ENCODE assay signal across 11 cellular contexts in the genomic region with DNA sequence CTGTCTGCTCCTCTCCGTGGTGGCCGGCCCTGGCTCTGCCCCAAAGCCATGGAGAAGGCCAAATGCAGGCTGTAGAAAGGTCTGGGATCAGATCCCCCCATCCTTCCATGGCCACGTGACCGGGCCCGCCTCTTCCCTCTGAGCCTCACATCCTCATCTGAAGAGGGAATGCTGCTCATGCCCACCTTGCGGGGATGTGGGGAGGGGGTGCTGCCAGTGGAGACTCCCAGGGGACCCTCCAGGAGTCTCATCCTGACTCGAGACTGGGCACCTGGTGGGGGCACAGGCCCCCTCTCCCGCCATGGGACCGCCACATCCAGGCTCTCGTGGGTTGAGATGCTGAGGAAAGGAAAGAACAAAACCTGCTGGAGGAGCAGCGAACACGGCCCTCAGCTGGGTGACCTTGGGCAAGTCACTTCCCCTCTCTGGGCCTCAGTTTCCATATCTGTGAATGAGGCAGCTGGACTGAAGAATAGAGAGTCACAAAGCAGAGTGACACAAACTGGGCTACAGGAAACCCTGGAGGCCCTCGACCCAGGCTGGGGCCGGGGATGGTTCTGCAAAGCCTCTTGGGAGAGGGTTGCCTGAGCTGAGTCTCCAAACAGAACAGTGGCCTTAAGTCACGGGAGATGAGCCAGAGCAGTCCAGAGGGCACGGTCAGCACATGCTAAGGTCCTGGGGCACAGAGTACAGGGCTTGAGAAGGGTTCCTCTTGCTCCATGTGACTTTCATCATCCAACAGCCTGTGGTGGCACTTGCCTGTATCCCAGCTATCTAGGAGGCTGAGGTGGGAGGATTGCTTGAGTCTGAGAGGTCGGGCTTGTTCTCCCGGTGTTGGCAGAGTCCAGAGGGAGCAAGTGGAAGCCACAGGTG. TPM values are rescaled to one million over a fixed set of nuclear protein-coding genes. Genes with fewer than 3 reads are reported as not detected.
DNase-seq lines count a peak whose midpoint lies in the region; ATAC-seq and TF ChIP-seq lines count a peak whose summit lies in the region.
"Had no signal": no experiment of that assay in that cellular context is flagged by ENCODE, and none has a peak within 500 bp of the region (broad histone marks: within the 10 kb centered on the region; RNA-seq: fewer than 3 reads in every experiment).

No MANE protein-coding gene starts in this region.

- H3K27me3 Mint-ChIP-seq in activated T-cell treated with anti-CD3 and anti-CD28 coated beads, Interleukin-2, amount 50 U/mL, for 24 hours: no peaks in the 10 kb centered on the region
- no peaks in the 10 kb centered on the region for H3K27me3 Mint-ChIP-seq in activated naive CD8-positive, alpha-beta T cell treated with anti-CD3 and anti-CD28 coated beads, Interleukin-2, amount 50 U/mL, for 24 hours

- ATAC-seq in HG03378 (IDR thresholded peaks at IDR 0.05; ENCODE audit: unreplicated experiment): peak; percentile 5
- ATAC-seq in activated naive CD8-positive, alpha-beta T cell treated with anti-CD3 and anti-CD28 coated beads, Interleukin-2, amount 50 U/mL, for 24 hours: no peak
- no peak for ATAC-seq in stimulated activated effector memory CD8-positive, alpha-beta T cell treated with anti-CD3 and anti-CD28 coated beads, Interleukin-12 subunit alpha, Interleukin-12 subunit beta, amount 100 ng/mL, for 72 hours

- H3K4me1 Mint-ChIP-seq in activated T-cell treated with anti-CD3 and anti-CD28 coated beads, Interleukin-2, amount 50 U/mL, for 24 hours (ENCODE audit: low read depth): peaks cover 78% of the 10 kb centered on the region
- H3K4me1 Mint-ChIP-seq in activated naive CD8-positive, alpha-beta T cell treated with anti-CD3 and anti-CD28 coated beads, Interleukin-2, amount 50 U/mL, for 24 hours: peaks cover 77% of the 10 kb centered on the region
- peaks cover 61% of the 10 kb centered on the region for H3K4me1 Mint-ChIP-seq in stimulated activated effector memory CD8-positive, alpha-beta T cell treated with anti-CD3 and anti-CD28 coated beads, Interleukin-12 subunit alpha, Interleukin-12 subunit beta, amount 100 ng/mL, for 72 hours

- TF ChIP-seq POLR2A in suprapubic skin (IDR thresholded peaks at IDR 0.05): no peak

- intact Hi-C loops in head of caudate nucleus (cut with DNase I): no loop called here

- no peak overlapping the region for H3K27ac ChIP-seq in suprapubic skin

- peaks cover 36% of the 10 kb centered on the region for H3K4me1 ChIP-seq in suprapubic skin

- TF ChIP-seq EP300 in suprapubic skin (IDR thresholded peaks at IDR 0.05): no peak

- no peak for TF ChIP-seq CTCF in suprapubic skin (IDR thresholded peaks at IDR 0.05)

- H3K4me3 Mint-ChIP-seq in activated T-cell treated with anti-CD3 and anti-CD28 coated beads, Interleukin-2, amount 50 U/mL, for 24 hours: peak overlapping the region; percentile 71
- peak overlapping the region; percentile 67 for H3K4me3 Mint-ChIP-seq in activated naive CD8-positive, alpha-beta T cell treated with anti-CD3 and anti-CD28 coated beads, Interleukin-2, amount 50 U/mL, for 24 hours
- peak overlapping the region; percentile 67 for H3K4me3 Mint-ChIP-seq in stimulated activated effector memory CD8-positive, alpha-beta T cell treated with anti-CD3 and anti-CD28 coated beads, Interleukin-12 subunit alpha, Interleukin-12 subunit beta, amount 100 ng/mL, for 72 hours

- no peaks in the 10 kb centered on the region for H3K9me3 ChIP-seq in suprapubic skin

- H3K36me3 ChIP-seq in suprapubic skin: no peaks in the 10 kb centered on the region

- no peak overlapping the region for H3K4me3 ChIP-seq in suprapubic skin

- H3K36me3 Mint-ChIP-seq in activated T-cell treated with anti-CD3 and anti-CD28 coated beads, Interleukin-2, amount 50 U/mL, for 24 hours (ENCODE audit: low read depth): no peaks in the 10 kb centered on the region
- H3K36me3 Mint-ChIP-seq in activated naive CD8-positive, alpha-beta T cell treated with anti-CD3 and anti-CD28 coated beads, Interleukin-2, amount 50 U/mL, for 24 hours (ENCODE audit: low read depth): no peaks in the 10 kb centered on the region
- peaks cover 22% of the 10 kb centered on the region for H3K36me3 Mint-ChIP-seq in stimulated activated effector memory CD8-positive, alpha-beta T cell treated with anti-CD3 and anti-CD28 coated beads, Interleukin-12 subunit alpha, Interleukin-12 subunit beta, amount 100 ng/mL, for 72 hours

- WGBS in suprapubic skin: 80% methylated on average over 16 of the region's 18 CpGs

- H3K9me3 Mint-ChIP-seq in activated T-cell treated with anti-CD3 and anti-CD28 coated beads, Interleukin-2, amount 50 U/mL, for 24 hours: no peaks in the 10 kb centered on the region
- no peaks in the 10 kb centered on the region for H3K9me3 Mint-ChIP-seq in activated naive CD8-positive, alpha-beta T cell treated with anti-CD3 and anti-CD28 coated beads, Interleukin-2, amount 50 U/mL, for 24 hours
- H3K9me3 Mint-ChIP-seq in stimulated activated effector memory CD8-positive, alpha-beta T cell treated with anti-CD3 and anti-CD28 coated beads, Interleukin-12 subunit alpha, Interleukin-12 subunit beta, amount 100 ng/mL, for 72 hours: no peaks in the 10 kb centered on the region

- peak overlapping the region; percentile 99 for H3K27ac Mint-ChIP-seq in activated T-cell treated with anti-CD3 and anti-CD28 coated beads, Interleukin-2, amount 50 U/mL, for 24 hours
- H3K27ac Mint-ChIP-seq in activated naive CD8-positive, alpha-beta T cell treated with anti-CD3 and anti-CD28 coated beads, Interleukin-2, amount 50 U/mL, for 24 hours: peak overlapping the region; percentile 98
- peak overlapping the region; percentile 96 for H3K27ac Mint-ChIP-seq in stimulated activated effector memory CD8-positive, alpha-beta T cell treated with anti-CD3 and anti-CD28 coated beads, Interleukin-12 subunit alpha, Interleukin-12 subunit beta, amount 100 ng/mL, for 72 hours

- peak; percentile 62 for DNase-seq in activated T-cell treated with anti-CD3 and anti-CD28 coated beads, Interleukin-2, amount 50 U/mL, for 24 hours
- DNase-seq in activated T-cell treated with anti-CD3 and anti-CD28 coated beads, Interleukin-2, amount 50 U/mL, for 1 hour: no peak
- DNase-seq in activated naive CD8-positive, alpha-beta T cell treated with anti-CD3 and anti-CD28 coated beads, Interleukin-2, amount 50 U/mL, for 24 hours: no peak
- DNase-seq in stimulated activated effector memory CD8-positive, alpha-beta T cell treated with anti-CD3 and anti-CD28 coated beads, Interleukin-12 subunit alpha, Interleukin-12 subunit beta, amount 100 ng/mL, for 72 hours (ENCODE audit: low spot score in 2 of 2): peak in 1 of 2 donors; percentile 62
- DNase-seq in suprapubic skin (ENCODE audit: low spot score in 2 of 2): no peak
- DNase-seq in NCI-H1436 (lab: John Stamatoyannopoulos, UW): no peak
- DNase-seq in head of caudate nucleus: no peak
- DNase-seq: aorta, NCI-H345 had no signal

- H3K27me3 ChIP-seq in suprapubic skin: no peaks in the 10 kb centered on the region

RNA-seq across cellular contexts. Expression of gene SOCS1, which starts 30.1 kb away (rescaled TPM):
- 10 to 100 TPM in 1 of 4 donors, 1 to 10 TPM in 3; 3.9 to 15.4 (median 7.5) TPM for total RNA-seq in suprapubic skin

RNA-seq across cellular contexts. Expression of gene TNP2, which starts 43.2 kb away (rescaled TPM):
- not detected for total RNA-seq in suprapubic skin
- total RNA-seq: aorta, Right ventricle myocardium superior had no signal

RNA-seq across cellular contexts. Expression of gene PRM3, which starts 47.5 kb away (rescaled TPM):
- total RNA-seq in suprapubic skin: not detected
- total RNA-seq: aorta, Right ventricle myocardium superior had no signal

RNA-seq across cellular contexts. Expression of gene PRM2, which starts 50.4 kb away (rescaled TPM):
- total RNA-seq in suprapubic skin: not detected
- total RNA-seq: aorta, Right ventricle myocardium superior had no signal

RNA-seq across cellular contexts. Expression of gene PRM1, which starts 55.2 kb away (rescaled TPM):
- not detected for total RNA-seq in suprapubic skin
- total RNA-seq: aorta, Right ventricle myocardium superior had no signal
